In genomic region chr4:158964114-158964727, GRCh38 we compare ENCODE assay signal across 19 cellular contexts.
"Had no signal": no experiment of that assay in that cellular context is flagged by ENCODE, and none has a peak within 500 bp of the region (broad histone marks: within the 10 kb centered on the region; RNA-seq: fewer than 3 reads in every experiment).

No MANE protein-coding gene starts in this region.

- H3K4me3 Mint-ChIP-seq: activated naive CD4-positive, alpha-beta T cell treated with anti-CD3 and anti-CD28 coated beads, Interleukin-2, amount 50 U/mL, for 24 hours; activated T-cell treated with anti-CD3 and anti-CD28 coated beads, Interleukin-2, amount 50 U/mL, for 72 hours; memory B cell; naive thymus-derived CD4-positive, alpha-beta T cell; stimulated activated memory B cell treated with anti-CD40 and anti-IgM and Interleukin-4, amounts not matched to agents 10 μg/mL and 1 μg/mL and 100 μg/mL, for 72 hours had no signal

- H3K4me1 Mint-ChIP-seq: activated naive CD4-positive, alpha-beta T cell treated with anti-CD3 and anti-CD28 coated beads, Interleukin-2, amount 50 U/mL, for 24 hours; memory B cell; naive thymus-derived CD4-positive, alpha-beta T cell; stimulated activated memory B cell treated with anti-CD40 and anti-IgM and Interleukin-4, amounts not matched to agents 10 μg/mL and 1 μg/mL and 100 μg/mL, for 72 hours had no signal

- H3K27ac ChIP-seq: ascending aorta, gastrocnemius medialis, heart left ventricle, left ventricle myocardium inferior, neutrophil, parathyroid adenoma, upper lobe of right lung had no signal

- H3K36me3 Mint-ChIP-seq: activated naive CD4-positive, alpha-beta T cell treated with anti-CD3 and anti-CD28 coated beads, Interleukin-2, amount 50 U/mL, for 24 hours; memory B cell; naive thymus-derived CD4-positive, alpha-beta T cell; stimulated activated memory B cell treated with anti-CD40 and anti-IgM and Interleukin-4, amounts not matched to agents 10 μg/mL and 1 μg/mL and 100 μg/mL, for 72 hours had no signal

- H3K4me1 ChIP-seq: ascending aorta, gastrocnemius medialis, left ventricle myocardium inferior, parathyroid adenoma, upper lobe of right lung had no signal

- H3K27ac Mint-ChIP-seq: activated naive CD4-positive, alpha-beta T cell treated with anti-CD3 and anti-CD28 coated beads, Interleukin-2, amount 50 U/mL, for 24 hours; activated T-cell treated with anti-CD3 and anti-CD28 coated beads, Interleukin-2, amount 50 U/mL, for 72 hours; memory B cell; naive thymus-derived CD4-positive, alpha-beta T cell; stimulated activated memory B cell treated with anti-CD40 and anti-IgM and Interleukin-4, amounts not matched to agents 10 μg/mL and 1 μg/mL and 100 μg/mL, for 72 hours had no signal

- H3K27me3 ChIP-seq: ascending aorta, gastrocnemius medialis, heart left ventricle, neutrophil, upper lobe of right lung had no signal

- H3K9me3 ChIP-seq: ascending aorta, gastrocnemius medialis, heart left ventricle, left ventricle myocardium inferior, mucosa of descending colon, neutrophil, upper lobe of right lung had no signal

- ATAC-seq: activated CD4-positive, CD25-positive, alpha-beta regulatory T cell treated with anti-CD3 and anti-CD28 coated beads, Interleukin-2, amount 50 U/mL, for 24 hours; activated T-cell treated with anti-CD3 and anti-CD28 coated beads, Interleukin-2, amount 50 U/mL, for 72 hours; gastrocnemius medialis; heart left ventricle; mucosa of descending colon; naive thymus-derived CD4-positive, alpha-beta T cell; sciatic nerve; stimulated activated memory B cell treated with anti-CD40 and anti-IgM and Interleukin-4, amounts not matched to agents 10 μg/mL and 1 μg/mL and 100 μg/mL, for 72 hours; upper lobe of right lung had no signal

- H3K4me3 ChIP-seq: ascending aorta, gastrocnemius medialis, heart left ventricle, left ventricle myocardium inferior, mucosa of descending colon, upper lobe of right lung had no signal

- H3K36me3 ChIP-seq: ascending aorta, gastrocnemius medialis, heart left ventricle, left ventricle myocardium inferior, neutrophil, upper lobe of right lung had no signal

- DNase-seq: activated effector memory CD4-positive, alpha-beta T cell treated with anti-CD3 and anti-CD28 coated beads, Interleukin-2, amount 50 U/mL, for 16 hours; activated T-cell treated with anti-CD3 and anti-CD28 coated beads, Interleukin-2, amount 50 U/mL, for 72 hours; effector CD4-positive, alpha-beta T cell; gastrocnemius medialis; heart left ventricle; left ventricle myocardium inferior; mucosa of descending colon; naive thymus-derived CD4-positive, alpha-beta T cell; stimulated activated CD4-positive, alpha-beta T cell treated with anti-CD3 and anti-CD28 coated beads, Interleukin-4, amount 100 ng/mL, for 4 hours; T-helper 9 cell; upper lobe of right lung had no signal
